1 cellular context compared by ENCODE assay signal in the genomic region with DNA sequence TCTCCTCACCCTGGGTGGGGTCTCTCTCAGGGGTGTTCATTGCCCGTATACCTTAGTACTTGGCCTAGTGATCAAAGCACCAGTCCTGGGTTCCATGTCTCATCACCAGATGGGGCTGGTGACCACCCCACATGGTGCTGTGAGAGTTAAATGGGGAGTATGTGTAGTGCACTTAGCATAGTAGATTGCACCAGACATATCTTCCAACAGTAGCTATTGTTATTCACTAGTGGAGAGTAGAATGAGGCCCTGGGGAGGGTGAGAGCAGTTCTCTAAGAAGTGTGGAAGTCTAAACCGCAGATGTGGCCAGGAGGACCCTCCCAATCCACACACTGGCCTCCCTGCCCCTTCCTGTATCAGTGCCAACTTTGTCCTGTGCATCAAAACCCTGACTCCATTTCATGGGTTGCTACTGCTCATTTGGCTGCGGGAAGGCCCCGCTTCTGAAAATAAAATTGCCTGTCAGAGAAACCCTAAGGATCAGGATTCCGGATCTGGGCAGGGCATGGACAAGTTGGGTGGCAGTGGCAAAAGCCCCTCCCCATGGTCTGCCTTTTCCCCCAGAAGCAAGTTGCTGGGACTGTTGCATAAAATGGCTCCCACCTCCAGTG.
TF ChIP-seq lines count a peak whose summit lies in the region.

No MANE protein-coding gene starts in this region.

TF ChIP-seq in HCT116, 20 proteins besides CTCF, POLR2A, EP300 and RAD21 (continued from another document):
- TF ChIP-seq, protein P1, sequence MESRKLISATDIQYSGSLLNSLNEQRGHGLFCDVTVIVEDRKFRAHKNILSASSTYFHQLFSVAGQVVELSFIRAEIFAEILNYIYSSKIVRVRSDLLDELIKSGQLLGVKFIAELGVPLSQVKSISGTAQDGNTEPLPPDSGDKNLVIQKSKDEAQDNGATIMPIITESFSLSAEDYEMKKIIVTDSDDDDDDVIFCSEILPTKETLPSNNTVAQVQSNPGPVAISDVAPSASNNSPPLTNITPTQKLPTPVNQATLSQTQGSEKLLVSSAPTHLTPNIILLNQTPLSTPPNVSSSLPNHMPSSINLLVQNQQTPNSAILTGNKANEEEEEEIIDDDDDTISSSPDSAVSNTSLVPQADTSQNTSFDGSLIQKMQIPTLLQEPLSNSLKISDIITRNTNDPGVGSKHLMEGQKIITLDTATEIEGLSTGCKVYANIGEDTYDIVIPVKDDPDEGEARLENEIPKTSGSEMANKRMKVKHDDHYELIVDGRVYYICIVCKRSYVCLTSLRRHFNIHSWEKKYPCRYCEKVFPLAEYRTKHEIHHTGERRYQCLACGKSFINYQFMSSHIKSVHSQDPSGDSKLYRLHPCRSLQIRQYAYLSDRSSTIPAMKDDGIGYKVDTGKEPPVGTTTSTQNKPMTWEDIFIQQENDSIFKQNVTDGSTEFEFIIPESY (IDR thresholded peaks at IDR 0.05; ENCODE audit: extremely low read depth, insufficient replicate concordance, low read length) = no peak
- no peak for TF ChIP-seq TCF7L2 (IDR thresholded peaks at IDR 0.05; ENCODE audit: borderline replicate concordance, extremely low read depth, insufficient read depth, insufficient read length)
- no peak for TF ChIP-seq EZH2 (IDR thresholded peaks at IDR 0.05)
- no peak for TF ChIP-seq SP1 (IDR thresholded peaks at IDR 0.05; ENCODE audit: low read depth)
- no peak for TF ChIP-seq FOSL1 (IDR thresholded peaks at IDR 0.05; ENCODE audit: low read depth)
- no peak for TF ChIP-seq YY1 (IDR thresholded peaks at IDR 0.05; ENCODE audit: extremely low read depth, insufficient replicate concordance, low read depth, low read length)
- TF ChIP-seq SRF (IDR thresholded peaks at IDR 0.05; ENCODE audit: low read depth) = no peak
- no peak for TF ChIP-seq ZNF274 (IDR thresholded peaks at IDR 0.05; ENCODE audit: low read depth, low read length)
- TF ChIP-seq SIN3A (IDR thresholded peaks at IDR 0.05; ENCODE audit: low read depth) = no peak
